ENCODE assay signal across 1 cellular context in the genomic region with DNA sequence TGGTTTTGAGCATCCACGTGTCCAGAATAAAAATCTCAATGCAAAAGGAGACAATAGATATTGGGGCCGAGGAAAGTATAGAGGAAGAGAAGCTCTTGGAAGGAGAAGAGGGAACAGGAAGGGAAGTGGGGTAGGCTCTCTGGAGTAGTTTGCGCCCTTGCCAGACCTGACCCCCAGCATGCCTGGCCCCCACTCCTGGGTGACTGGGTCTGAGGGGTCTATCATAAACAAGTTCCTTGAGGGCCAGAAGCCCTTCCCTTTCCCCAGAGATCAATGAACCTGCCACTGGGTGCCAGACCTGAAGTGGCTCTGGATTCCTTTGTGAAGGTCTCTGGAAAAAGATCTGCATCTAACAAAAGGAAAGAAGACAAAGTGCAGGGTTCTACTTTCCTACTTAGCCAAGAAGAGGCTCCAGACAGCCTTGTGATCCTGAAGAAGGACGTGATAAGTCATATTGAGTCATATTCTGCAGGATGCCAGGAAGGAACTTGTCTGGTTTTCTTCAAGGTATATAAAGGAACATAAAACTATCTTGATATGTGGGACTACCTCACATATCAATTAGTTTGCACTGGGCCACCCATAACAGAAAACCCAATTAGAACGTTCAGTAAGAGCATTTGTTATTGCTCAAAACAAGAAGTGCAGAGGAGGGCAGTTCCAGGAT.
TF ChIP-seq lines count a peak whose summit lies in the region.

No MANE protein-coding gene starts in this region.

TF ChIP-seq in endothelial cell of umbilical vein, 7 proteins besides CTCF, POLR2A, EP300 and RAD21:
- TF ChIP-seq FOS (IDR thresholded peaks at IDR 0.05; ENCODE audit: borderline replicate concordance, insufficient read depth, low read length) (peak; percentile 70), POLR2AphosphoS5 (IDR thresholded peaks at IDR 0.05; ENCODE audit: insufficient read depth, low read depth, low read length) (peak; percentile 62), JUN (IDR thresholded peaks at IDR 0.05; ENCODE audit: borderline replicate concordance, insufficient read depth, insufficient read length, low read depth) (no peak), MYC (IDR thresholded peaks at IDR 0.05; ENCODE audit: low read depth, low read length) (no peak), GATA2 (IDR thresholded peaks at IDR 0.05; ENCODE audit: insufficient read depth, insufficient read length, low read depth, low read length) (peak; percentile 24), EZH2 (IDR thresholded peaks at IDR 0.05; ENCODE audit: borderline replicate concordance, low read depth, low read length, severe bottlenecking) (no peak)
- TF ChIP-seq, protein P1, sequence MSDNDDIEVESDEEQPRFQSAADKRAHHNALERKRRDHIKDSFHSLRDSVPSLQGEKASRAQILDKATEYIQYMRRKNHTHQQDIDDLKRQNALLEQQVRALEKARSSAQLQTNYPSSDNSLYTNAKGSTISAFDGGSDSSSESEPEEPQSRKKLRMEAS (IDR thresholded peaks at IDR 0.05; ENCODE audit: insufficient read depth, insufficient read length): no peak
TF ChIP-seq in endothelial cell of umbilical vein: peak in this region for 3.
